Comparison of ENCODE assay signal across 26 cellular contexts in genomic region chr14:48771717-48772116, GRCh38.
A peak's percentile ranks its signal among the peaks of the same experiment; 100 is the strongest.
DNase-seq lines count a peak whose midpoint lies in the region; ATAC-seq and TF ChIP-seq lines count a peak whose summit lies in the region.
"Had no signal": no experiment of that assay in that cellular context is flagged by ENCODE, and none has a peak within 500 bp of the region (broad histone marks: within the 10 kb centered on the region; RNA-seq: fewer than 3 reads in every experiment).

No MANE protein-coding gene starts in this region.

- H3K9ac ChIP-seq in SK-N-SH = no peak overlapping the region

- no peak overlapping the region for H3K27ac ChIP-seq in SK-N-SH (ENCODE audit: low read depth in 2 of 2, low read length in 1 of 2)
- H3K27ac ChIP-seq: A549, colonic mucosa, hepatocyte, HL-60, transverse colon, VCaP had no signal

- no peaks in the 10 kb centered on the region for H3K9me3 ChIP-seq in SK-N-SH
- H3K9me3 ChIP-seq: A549, colonic mucosa had no signal

- intact Hi-C loops in left ventricle myocardium superior (cut with micrococcal nuclease) = no loop called here

- no peaks in the 10 kb centered on the region for H3K4me1 ChIP-seq in SK-N-SH (ENCODE audit: control insufficient read depth in 1 of 2, insufficient read depth in 2 of 2, low read depth in 1 of 2, low read length in 1 of 2)
- H3K4me1 ChIP-seq: A549, colonic mucosa, transverse colon had no signal

- peak; percentile 22; the same call in 2 of the 3 replicates for ATAC-seq in SK-N-SH treated with all-trans-retinoic acid at 6 μM for 48 hours
- peak; percentile 99 for ATAC-seq in left ventricle myocardium superior
- ATAC-seq: A549; naive thymus-derived CD4-positive, alpha-beta T cell had no signal

- H3K4me2 ChIP-seq in SK-N-SH = no peak overlapping the region
- H3K4me2 ChIP-seq: A549, hepatocyte had no signal

- H3K36me3 ChIP-seq in SK-N-SH (replicated peaks in 1 of 2; ENCODE audit: control insufficient read depth in 1 of 2, insufficient read depth in 2 of 2, low read length in 1 of 2) = no peaks in the 10 kb centered on the region
- H3K36me3 ChIP-seq: colonic mucosa, transverse colon had no signal

- POLR2A ChIA-PET in SK-N-SH (lab: Yijun Ruan, JAX) = no interaction called here

- TF ChIP-seq CTCF in SK-N-SH (IDR thresholded peaks at IDR 0.05) = no peak

- DNase-seq in SK-N-SH (no peak), amniotic epithelial cell (ENCODE audit: low read depth) (peak; percentile 81), left ventricle myocardium superior (no peak), superior temporal gyrus (ENCODE audit: extremely low spot score) (peak; percentile 35), occipital lobe (lab: John Stamatoyannopoulos, UW) (no peak), NCI-H2081 (lab: John Stamatoyannopoulos, UW) (no peak), retina (no peak)
- DNase-seq: activated CD4-positive, alpha-beta T cell treated with anti-CD3 and anti-CD28 coated beads for 4 hours; activated effector memory CD4-positive, alpha-beta T cell treated with Interleukin-2 at 50 U/mL for 16 hours; activated naive CD8-positive, alpha-beta T cell treated with anti-CD3 and anti-CD28 coated beads for 36 hours; colonic mucosa; DMS153; effector memory CD4-positive, alpha-beta T cell; erythroblast; GOT3; Kasumi-1; midbrain; naive thymus-derived CD4-positive, alpha-beta T cell; NCI-H2081 treated with DMSO at 0.1 percent for 48 hours; T-helper 9 cell; transverse colon had no signal

- no peaks in the 10 kb centered on the region for H3K27me3 ChIP-seq in SK-N-SH (ENCODE audit: insufficient read depth)
- H3K27me3 ChIP-seq: colonic mucosa, hepatocyte, transverse colon had no signal

- H2AFZ ChIP-seq in SK-N-SH (ENCODE audit: low read depth) = no peak overlapping the region
- H2AFZ ChIP-seq: hepatocyte had no signal

- no peaks in the 10 kb centered on the region for H3F3A ChIP-seq in SK-N-SH (replicated peaks; ENCODE audit: insufficient read depth)

- no peak for TF ChIP-seq EP300 in SK-N-SH (IDR thresholded peaks at IDR 0.05; ENCODE audit: borderline replicate concordance in 1 of 2, low read depth in 1 of 2, low read length in 1 of 2)

- CTCF ChIA-PET in SK-N-SH (lab: Yijun Ruan, JAX) = interaction anchor here (1.0 kb wide), 1 partner anchor 26 kb away, joined by 3 read pairs; no protein-coding TSS in a partner anchor

- WGBS in SK-N-SH (ENCODE audit: low lambda C conversion rate) = 7% methylated on average over 1 of the region's 1 CpG

- H3K79me2 ChIP-seq in SK-N-SH (ENCODE audit: insufficient read depth) = no peaks in the 10 kb centered on the region
- H3K79me2 ChIP-seq: hepatocyte had no signal

- H3K4me3 ChIP-seq in SK-N-SH (ENCODE audit: low read depth in 2 of 2, low read length in 1 of 2) = no peak overlapping the region
- H3K4me3 ChIP-seq: A549, colonic mucosa, hepatocyte, transverse colon had no signal

- no peaks in the 10 kb centered on the region for H3K9me2 ChIP-seq in SK-N-SH

- TF ChIP-seq RAD21 in SK-N-SH (IDR thresholded peaks at IDR 0.05; ENCODE audit: low read length) = no peak

- no peaks in the 10 kb centered on the region for H4K20me1 ChIP-seq in SK-N-SH (ENCODE audit: insufficient read depth)

TF ChIP-seq in SK-N-SH treated with all-trans-retinoic acid at 6 μM for 48 hours, 23 proteins besides CTCF, POLR2A, EP300 and RAD21:
- no peak for TF ChIP-seq ZNF565 (CRISPR knock-in tag; conservative IDR thresholded peaks at IDR 0.05; ENCODE audit: low read depth)
- no peak for TF ChIP-seq CSRNP3 (CRISPR knock-in tag; IDR thresholded peaks at IDR 0.05)
- peak; percentile 93 for TF ChIP-seq ISL1 (CRISPR knock-in tag; IDR thresholded peaks at IDR 0.05)
- TF ChIP-seq ARNTL (CRISPR knock-in tag; IDR thresholded peaks at IDR 0.05; ENCODE audit: borderline replicate concordance, low read depth) = no peak
- no peak for TF ChIP-seq POU6F1 (CRISPR knock-in tag; IDR thresholded peaks at IDR 0.05; ENCODE audit: borderline replicate concordance, low read depth)
- no peak for TF ChIP-seq CSDC2 (CRISPR knock-in tag; IDR thresholded peaks at IDR 0.05)
- no peak for TF ChIP-seq PPARA (CRISPR knock-in tag; IDR thresholded peaks at IDR 0.05; ENCODE audit: borderline replicate concordance)
TF ChIP-seq in SK-N-SH treated with all-trans-retinoic acid at 6 μM for 48 hours: peak in this region for 1.

TF ChIP-seq in SK-N-SH, 30 proteins besides CTCF, POLR2A, EP300 and RAD21:
- TF ChIP-seq USF2 (IDR thresholded peaks at IDR 0.05; ENCODE audit: borderline replicate concordance, low read depth, low read length) = no peak
- no peak for TF ChIP-seq USF1 (IDR thresholded peaks at IDR 0.05; ENCODE audit: borderline replicate concordance, low read depth)

Comparison
In these comparisons a context has a peak if more than half of its experiments do, and no peak if none do; other contexts are left out.
1. DNase-seq: peak in amniotic epithelial cell (single experiment) and superior temporal gyrus (single experiment); none in SK-N-SH (single experiment), left ventricle myocardium superior (single experiment), occipital lobe (single experiment), NCI-H2081 (0 of 2) and retina (single experiment).